Comparison of ENCODE assay signal across 9 cellular contexts in genomic region chr17:39527220-39527813, GRCh38.
A peak's percentile ranks its signal among the peaks of the same experiment; 100 is the strongest.
DNase-seq lines count a peak whose midpoint lies in the region; ATAC-seq and TF ChIP-seq lines count a peak whose summit lies in the region.
"Had no signal": no experiment of that assay in that cellular context is flagged by ENCODE, and none has a peak within 500 bp of the region (broad histone marks: within the 10 kb centered on the region; RNA-seq: fewer than 3 reads in every experiment).

No MANE protein-coding gene starts in this region.

- DNase-seq in NCI-H2227 (lab: John Stamatoyannopoulos, UW; ENCODE audit: unreplicated experiment) (peak; percentile 12), NCI-H2227 treated with DMSO at 0.1 percent for 48 hours (lab: John Stamatoyannopoulos, UW) (no peak), NCI-H1694 (lab: John Stamatoyannopoulos, UW) (peak; percentile 70), dermis microvascular lymphatic vessel endothelial cell (ENCODE audit: low read depth in 2 of 2) (peak; percentile 49 to 54), NCI-H226 (no peak)
- no peak for DNase-seq in NK-92 treated with Interleukin-12 subunit alpha and Interleukin-12 subunit beta, amount 100 ng/mL, for 24 hours (lab: John Stamatoyannopoulos, UW)

- H3K27ac ChIP-seq in parathyroid adenoma = no peak overlapping the region
- H3K27ac ChIP-seq: skin epidermis had no signal

- no peak overlapping the region for H3K4me3 ChIP-seq in parathyroid adenoma (ENCODE audit: low read depth, low read length)
- H3K4me3 ChIP-seq: skin epidermis had no signal

- TF ChIP-seq CTCF in parathyroid adenoma (IDR thresholded peaks at IDR 0.05) = peak; percentile 41

- no peaks in the 10 kb centered on the region for H3K79me2 ChIP-seq in parathyroid adenoma

- no peak overlapping the region for H3K4me2 ChIP-seq in parathyroid adenoma (ENCODE audit: low read length)

- H3K9me3 ChIP-seq in parathyroid adenoma (ENCODE audit: control insufficient read depth, low read length) = no peaks in the 10 kb centered on the region

- H2AFZ ChIP-seq in parathyroid adenoma = no peak overlapping the region

- H3K36me3 ChIP-seq in parathyroid adenoma (ENCODE audit: control insufficient read depth, insufficient read depth, low read length) = peaks cover 3% of the 10 kb centered on the region

- H3K27me3 ChIP-seq in parathyroid adenoma (ENCODE audit: control insufficient read depth, insufficient read depth, low read length) = no peaks in the 10 kb centered on the region

- H3K4me1 ChIP-seq in parathyroid adenoma = peaks cover 2% of the 10 kb centered on the region

- no peak for ATAC-seq in GM21360 (IDR thresholded peaks at IDR 0.05; ENCODE audit: unreplicated experiment)

- H3K9ac ChIP-seq in parathyroid adenoma = no peak overlapping the region

Comparison
In these comparisons a context has a peak if more than half of its experiments do, and no peak if none do; other contexts are left out.
1. DNase-seq: peak in NCI-H2227 (single experiment), NCI-H1694 (single experiment) and dermis microvascular lymphatic vessel endothelial cell (2 of 2); none in NCI-H2227 treated with DMSO at 0.1 percent for 48 hours (single experiment), NCI-H226 (single experiment) and NK-92 treated with Interleukin-12 subunit alpha and Interleukin-12 subunit beta, amount 100 ng/mL, for 24 hours (single experiment).